In the genomic region with DNA sequence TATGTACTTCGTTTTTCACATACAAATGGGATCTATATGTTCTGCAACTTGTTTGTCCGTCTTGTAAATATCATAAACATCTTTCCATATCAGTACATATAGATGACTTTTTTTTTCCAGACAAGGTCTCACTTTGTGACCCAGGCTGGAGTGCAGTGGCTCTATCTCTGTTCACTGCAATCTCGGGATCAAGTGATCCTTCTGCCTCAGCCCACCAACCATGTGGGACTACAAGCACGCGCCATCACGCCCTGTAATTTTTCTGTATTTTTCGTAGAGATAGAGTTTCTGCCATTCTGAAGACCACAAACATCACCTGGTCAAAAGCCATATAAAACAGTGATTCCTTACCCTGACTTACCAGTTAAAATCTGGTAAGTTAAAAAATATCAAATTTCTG, we compare ENCODE assay signal across 10 cellular contexts. TPM values are rescaled to one million over a fixed set of nuclear protein-coding genes. Genes with fewer than 3 reads are reported as not detected.
DNase-seq lines count a peak whose midpoint lies in the region; ATAC-seq, FAIRE-seq and TF ChIP-seq lines count a peak whose summit lies in the region.
"Had no signal": no experiment of that assay in that cellular context is flagged by ENCODE, and none has a peak within 500 bp of the region (broad histone marks: within the 10 kb centered on the region; RNA-seq: fewer than 3 reads in every experiment).

No MANE protein-coding gene starts in this region.

- peaks cover 36% of the 10 kb centered on the region for H3K36me3 Mint-ChIP-seq in activated naive CD4-positive, alpha-beta T cell treated with anti-CD3 and anti-CD28 coated beads, Interleukin-2, amount 10 ng/mL, durations not matched to agents 7 days and 5 days

- peaks cover 27% of the 10 kb centered on the region for H3K36me3 ChIP-seq in K562 (ENCODE audit: control insufficient read depth, insufficient read depth, low read length)
- H3K36me3 ChIP-seq: cardiac muscle cell had no signal

- peaks cover 4% of the 10 kb centered on the region for H3K27me3 Mint-ChIP-seq in activated naive CD4-positive, alpha-beta T cell treated with anti-CD3 and anti-CD28 coated beads, Interleukin-2, amount 10 ng/mL, durations not matched to agents 7 days and 5 days
- H3K27me3 Mint-ChIP-seq in stimulated activated naive CD8-positive, alpha-beta T cell treated with anti-CD3 and anti-CD28 coated beads, Interleukin-15, amount 100 ng/mL, for 72 hours, result no peaks in the 10 kb centered on the region

- no peaks in the 10 kb centered on the region for H3K9me3 ChIP-seq in K562 (replicated peaks; ENCODE audit: control insufficient read depth, insufficient read depth, low read depth, low read length)

- peaks cover 29% of the 10 kb centered on the region for H4K20me1 ChIP-seq in K562 (replicated peaks; ENCODE audit: control insufficient read depth, insufficient read depth, low read length)

- TF ChIP-seq CTCF in K562 (IDR thresholded peaks at IDR 0.05 in 2 of 3, conservative IDR thresholded peaks at IDR 0.05 in 1 of 3; ENCODE audit: insufficient read depth in 2 of 3, low read depth in 1 of 3, low read length in 3 of 3), result no peak

- H3K4me2 ChIP-seq in K562 (ENCODE audit: insufficient read depth, low read length), result peak overlapping the region; percentile 89

- CTCF ChIA-PET in activated naive CD4-positive, alpha-beta T cell treated with anti-CD3 and anti-CD28 coated beads, Interleukin-2, amount 10 ng/mL, durations not matched to agents 7 days and 5 days (lab: Charles Lee), result no interaction called here
- CTCF ChIA-PET in K562 (lab: Yijun Ruan, JAX; ENCODE audit: low intra/inter-chr PET ratio), result no interaction called here

- no peak for TF ChIP-seq EP300 in K562 (IDR thresholded peaks at IDR 0.05; ENCODE audit: low read length)

- H3K9me3 Mint-ChIP-seq in activated naive CD4-positive, alpha-beta T cell treated with anti-CD3 and anti-CD28 coated beads, Interleukin-2, amount 10 ng/mL, durations not matched to agents 7 days and 5 days, result peaks cover 4% of the 10 kb centered on the region
- H3K9me3 Mint-ChIP-seq in stimulated activated naive CD8-positive, alpha-beta T cell treated with anti-CD3 and anti-CD28 coated beads, Interleukin-15, amount 100 ng/mL, for 72 hours, result peaks cover 0 to 6% of the 10 kb centered on the region in 2 donors

- DNase-seq in activated naive CD4-positive, alpha-beta T cell treated with anti-CD3 and anti-CD28 coated beads, Interleukin-2, amount 10 ng/mL, durations not matched to agents 7 days and 5 days, result no peak
- DNase-seq in activated naive CD4-positive, alpha-beta T cell treated with anti-CD3 and anti-CD28 coated beads, Interleukin-2, amount 50 U/mL, for 16 hours, result no peak
- DNase-seq in NCI-H69 (lab: John Stamatoyannopoulos, UW), result peak; percentile 9
- peak in 1 of 4 experiments; percentile 69 for DNase-seq in K562 (ENCODE audit: extremely low read depth in 1 of 4, low spot score in 3 of 4)
- no peak for DNase-seq in stimulated activated naive CD8-positive, alpha-beta T cell treated with anti-CD3 and anti-CD28 coated beads, Interleukin-15, amount 100 ng/mL, for 72 hours
- DNase-seq in NOMO-1 (lab: John Stamatoyannopoulos, UW; ENCODE audit: unreplicated experiment in 2 of 2), result no peak
- DNase-seq: NCI-H345 had no signal

- H3K27me3 ChIP-seq in K562 (ENCODE audit: control insufficient read depth in 2 of 2, insufficient read depth in 2 of 2, low read length in 2 of 2), result no peaks in the 10 kb centered on the region
- H3K27me3 ChIP-seq: cardiac muscle cell had no signal

- no peak for TF ChIP-seq RAD21 in K562 (CRISPR knock-in tag; conservative IDR thresholded peaks at IDR 0.05 in 1 of 2, IDR thresholded peaks at IDR 0.05 in 1 of 2)

- in situ Hi-C loops in K562 (cut with MboI), result no loop called here

- H3K9ac ChIP-seq in K562 (ENCODE audit: insufficient read depth in 1 of 2, low read depth in 2 of 2, low read length in 2 of 2), result peak overlapping the region; percentile 44 to 93; a peak in 3 of 4 replicates

- BruUV-seq in K562 (replicated peaks; lab: Mats Ljungman, UMichigan), result no TSS peak

- peak overlapping the region; percentile 91 for H3K4me3 Mint-ChIP-seq in activated naive CD4-positive, alpha-beta T cell treated with anti-CD3 and anti-CD28 coated beads, Interleukin-2, amount 10 ng/mL, durations not matched to agents 7 days and 5 days
- peak overlapping the region; percentile 25 to 98 for H3K4me3 Mint-ChIP-seq in stimulated activated naive CD8-positive, alpha-beta T cell treated with anti-CD3 and anti-CD28 coated beads, Interleukin-15, amount 100 ng/mL, for 72 hours

- peak overlapping the region; percentile 97 for H3K27ac Mint-ChIP-seq in activated naive CD4-positive, alpha-beta T cell treated with anti-CD3 and anti-CD28 coated beads, Interleukin-2, amount 10 ng/mL, durations not matched to agents 7 days and 5 days
- H3K27ac Mint-ChIP-seq in stimulated activated naive CD8-positive, alpha-beta T cell treated with anti-CD3 and anti-CD28 coated beads, Interleukin-15, amount 100 ng/mL, for 72 hours, result no peak overlapping the region

- intact Hi-C loops in K562 (cut with micrococcal nuclease), result no loop called here

- peak overlapping the region; percentile 90 for H3K27ac ChIP-seq in K562 (ENCODE audit: extremely low read depth, low read depth, low read length)
- H3K27ac ChIP-seq: cardiac muscle cell had no signal

- POLR2A ChIA-PET in K562 (lab: Yijun Ruan, JAX), result no interaction called here

- H3K9me1 ChIP-seq in K562 (ENCODE audit: control insufficient read depth, insufficient read depth, low read length), result no peaks in the 10 kb centered on the region

- H2AFZ ChIP-seq in K562 (ENCODE audit: low read depth, low read length), result peak overlapping the region; percentile 84

- WGBS in K562 (ENCODE audit: insufficient coverage, low coverage, missing lambda C conversion rate), result 4% methylated on average over 7 of the region's 7 CpGs

- H3K79me2 ChIP-seq in K562 (ENCODE audit: control insufficient read depth, insufficient read depth, low read length), result peaks cover 59% of the 10 kb centered on the region

- TF ChIP-seq POLR2A in K562 (conservative IDR thresholded peaks at IDR 0.05), result no peak

- H3K4me3 ChIP-seq in K562, result peak overlapping the region; percentile 63

- H3K4me1 ChIP-seq in K562 (replicated peaks in 1 of 2; ENCODE audit: control insufficient read depth in 2 of 2, insufficient read depth in 2 of 2, low read length in 2 of 2), result peaks cover 4 to 5% of the 10 kb centered on the region in 2 experiments; a peak in 4 of 5 replicates

- FAIRE-seq in K562 (lab: Jason Lieb, UNC), result peak; percentile 51

- peaks cover 35% of the 10 kb centered on the region for H3K4me1 Mint-ChIP-seq in activated naive CD4-positive, alpha-beta T cell treated with anti-CD3 and anti-CD28 coated beads, Interleukin-2, amount 10 ng/mL, durations not matched to agents 7 days and 5 days
- H3K4me1 Mint-ChIP-seq in stimulated activated naive CD8-positive, alpha-beta T cell treated with anti-CD3 and anti-CD28 coated beads, Interleukin-15, amount 100 ng/mL, for 72 hours, result peaks cover 21% of the 10 kb centered on the region

- 0 out of 3 replicates have a peak, but pooled peaks have one; percentile 4 for ATAC-seq in K562
- no peak for ATAC-seq in stimulated activated naive CD8-positive, alpha-beta T cell treated with anti-CD3 and anti-CD28 coated beads, Interleukin-15, amount 100 ng/mL, for 72 hours
- no peak for ATAC-seq in GM18870 (IDR thresholded peaks at IDR 0.05; ENCODE audit: unreplicated experiment)
- ATAC-seq in HG02973 (IDR thresholded peaks at IDR 0.05; ENCODE audit: unreplicated experiment), result no peak

TF ChIP-seq in K562, 482 proteins besides CTCF, POLR2A, EP300 and RAD21 (continues in another document):
- TF ChIP-seq EP400 (IDR thresholded peaks at IDR 0.05), result peak; percentile 54

RNA-seq across cellular contexts. Expression of a gene that starts 37.7 kb away (rescaled TPM):
- 54.8 and 178 TPM in 2 replicates for total RNA-seq in K562 (2011; cell fraction: chromatin; rRNA removed; ENCODE audit: low replicate concordance)
- 19.3 and 24.5 TPM in 2 replicates for total RNA-seq in K562 (2011; cell fraction: nucleolus; rRNA removed)
- total RNA-seq in K562 (2011; cell fraction: nucleoplasm; rRNA removed), result 46.9 and 86.5 TPM in 2 replicates
- 78.0 and 82.5 TPM in 2 replicates for total RNA-seq in K562 (2014; rRNA removed)
- 171 and 210 TPM in 2 replicates for total RNA-seq in K562 (2014; rRNA removed; fragmentation: Illumina TruSeq; extraction: Trizol)
- total RNA-seq in K562 (2015; rRNA removed; fragmentation: Illumina TruSeq; extraction: Trizol), result 149 and 155 TPM in 2 replicates
- 120 and 144 TPM in 2 replicates for total RNA-seq in K562 (2021)
- 25.7 and 46.5 TPM in 2 replicates for polyA plus RNA-seq in K562 (2011; rRNA removed)
- polyA plus RNA-seq in K562 (2011; cell fraction: cytosol; rRNA removed), result 5.0 and 11.6 TPM in 2 replicates
- polyA plus RNA-seq in K562 (2011; cell fraction: nucleus; rRNA removed), result 14.5 and 19.5 TPM in 2 replicates
- 68.7 and 116 TPM in 2 replicates for polyA plus RNA-seq in K562 (2012)
- 272 and 295 TPM in 2 replicates for polyA plus RNA-seq in K562 (2014; fragmentation: Illumina TruSeq; extraction: Trizol)
- 100 to 1,000 TPM; 124 to 140 TPM for polyA plus RNA-seq in K562 (2014; fragmentation: Nextera tagmentation; extraction: Ambion mirVana)
- polyA plus RNA-seq in K562 (2014; rRNA removed), result 71.4 and 81.9 TPM in 2 replicates
- polyA minus RNA-seq in K562 (2011; rRNA and poly(A)+ RNA removed), result 103 and 112 TPM in 2 replicates
- polyA minus RNA-seq in K562 (2011; cell fraction: cytosol; rRNA and poly(A)+ RNA removed), result 28.6 and 30.7 TPM in 2 replicates
- polyA minus RNA-seq in K562 (2011; cell fraction: nucleus; rRNA and poly(A)+ RNA removed), result 33.7 and 55.8 TPM in 2 replicates
